In the genomic region with DNA sequence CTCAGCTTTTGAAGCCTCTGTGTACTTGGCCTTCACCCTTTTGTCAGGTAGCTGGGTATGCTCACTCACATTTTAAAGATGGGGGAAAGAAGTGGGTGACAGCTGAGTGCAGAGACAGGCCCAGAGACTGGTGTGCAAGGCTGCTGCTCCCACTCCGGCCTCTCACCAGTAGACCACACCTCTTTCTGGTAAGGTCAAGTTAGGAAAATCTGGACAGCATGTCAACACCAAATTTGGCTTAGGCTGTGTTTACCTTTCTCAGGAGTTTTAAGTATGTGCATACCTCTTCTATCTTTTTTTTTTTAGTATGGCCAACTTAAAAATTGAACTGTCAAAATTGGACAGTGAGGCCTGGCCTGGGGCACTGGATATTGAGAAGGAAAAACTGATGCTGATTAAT, we compare ENCODE assay signal across 24 cellular contexts.
"Had no signal": no experiment of that assay in that cellular context is flagged by ENCODE, and none has a peak within 500 bp of the region (broad histone marks: within the 10 kb centered on the region; RNA-seq: fewer than 3 reads in every experiment).

No MANE protein-coding gene starts in this region.

- ATAC-seq: activated CD8-positive, alpha-beta memory T cell treated with anti-CD3 and anti-CD28 coated beads, Interleukin-2, amount 10 ng/mL, durations not matched to agents 7 days and 5 days; activated CD8-positive, alpha-beta T cell treated with anti-CD3 and anti-CD28 coated beads, Interleukin-2, amount 10 ng/mL, durations not matched to agents 7 days and 5 days; activated naive CD8-positive, alpha-beta T cell treated with anti-CD3 and anti-CD28 coated beads, Interleukin-2, amount 50 U/mL, for 24 hours; naive thymus-derived CD8-positive, alpha-beta T cell; stimulated activated naive B cell treated with anti-CD40 and anti-IgM and Interleukin-4, amounts not matched to agents 10 μg/mL and 1 μg/mL and 100 μg/mL, for 72 hours had no signal

- H3K27ac Mint-ChIP-seq: activated B cell treated with CpG ODN at 0.5 μM for 24 hours; activated CD8-positive, alpha-beta memory T cell treated with anti-CD3 and anti-CD28 coated beads, Interleukin-2, amount 10 ng/mL, durations not matched to agents 7 days and 5 days; activated CD8-positive, alpha-beta T cell treated with anti-CD3 and anti-CD28 coated beads, Interleukin-2, amount 10 ng/mL, durations not matched to agents 7 days and 5 days; activated naive CD4-positive, alpha-beta T cell treated with anti-CD3 and anti-CD28 coated beads, Interleukin-2, amount 50 U/mL, for 24 hours; activated naive CD8-positive, alpha-beta T cell treated with anti-CD3 and anti-CD28 coated beads, Interleukin-2, amount 50 U/mL, for 24 hours; activated T-helper 2 cell treated with anti-CD3 and anti-CD28 coated beads, Interferon-gamma antibody, Interleukin-2, Interleukin-4, amounts not matched to agents 10 μg/mL and 5 μg/mL and 100 μg/mL, durations not matched to agents 14 hours and 24 hours and 36 hours; naive thymus-derived CD8-positive, alpha-beta T cell; neural progenitor cell; stimulated activated naive B cell treated with anti-CD40 and anti-IgM and Interleukin-4, amounts not matched to agents 10 μg/mL and 1 μg/mL and 100 μg/mL, for 72 hours; T-helper 2 cell treated with Interferon-gamma antibody and Interleukin-4, amounts not matched to agents 5 μg/mL and 100 μg/mL, for 36 hours had no signal

- H2AFZ ChIP-seq: neural progenitor cell had no signal

- DNase-seq: activated B cell treated with CpG ODN at 0.5 μM for 24 hours; activated CD8-positive, alpha-beta memory T cell treated with anti-CD3 and anti-CD28 coated beads, Interleukin-2, amount 10 ng/mL, durations not matched to agents 7 days and 5 days; activated CD8-positive, alpha-beta T cell treated with anti-CD3 and anti-CD28 coated beads, Interleukin-2, amount 10 ng/mL, durations not matched to agents 7 days and 5 days; activated naive CD8-positive, alpha-beta T cell treated with anti-CD3 and anti-CD28 coated beads, Interleukin-2, amount 50 U/mL, for 24 hours; activated T-cell treated with anti-CD3 and anti-CD28 coated beads, Interleukin-2, amount 50 U/mL, for 48 hours; dermis blood vessel endothelial cell; effector CD8-positive, alpha-beta T cell; kidney glomerular epithelial cell; left ventricle myocardium inferior; naive thymus-derived CD8-positive, alpha-beta T cell; retina; stimulated activated CD4-positive, alpha-beta T cell treated with anti-CD3 and anti-CD28 coated beads, Interleukin-1b, Interleukin-23, amount 100 ng/mL, for 48 hours; stimulated activated naive B cell treated with anti-CD40 and anti-IgM and Interleukin-4, amounts not matched to agents 10 μg/mL and 1 μg/mL and 100 μg/mL, for 72 hours; stomach; T-helper 1 cell; thyroid gland had no signal

- H3K9me3 ChIP-seq: left ventricle myocardium inferior, stomach, thyroid gland, upper lobe of left lung had no signal

- H3K36me3 Mint-ChIP-seq: activated CD8-positive, alpha-beta memory T cell treated with anti-CD3 and anti-CD28 coated beads, Interleukin-2, amount 10 ng/mL, durations not matched to agents 7 days and 5 days; activated naive CD4-positive, alpha-beta T cell treated with anti-CD3 and anti-CD28 coated beads, Interleukin-2, amount 50 U/mL, for 24 hours; stimulated activated naive B cell treated with anti-CD40 and anti-IgM and Interleukin-4, amounts not matched to agents 10 μg/mL and 1 μg/mL and 100 μg/mL, for 72 hours had no signal

- H3K27ac ChIP-seq: left ventricle myocardium inferior, neural progenitor cell, thyroid gland had no signal

- H3K27me3 Mint-ChIP-seq: activated naive CD4-positive, alpha-beta T cell treated with anti-CD3 and anti-CD28 coated beads, Interleukin-2, amount 50 U/mL, for 24 hours; activated naive CD8-positive, alpha-beta T cell treated with anti-CD3 and anti-CD28 coated beads, Interleukin-2, amount 50 U/mL, for 24 hours; stimulated activated naive B cell treated with anti-CD40 and anti-IgM and Interleukin-4, amounts not matched to agents 10 μg/mL and 1 μg/mL and 100 μg/mL, for 72 hours had no signal

- H3K36me3 ChIP-seq: neural progenitor cell had no signal

- H3K4me3 Mint-ChIP-seq: activated B cell treated with CpG ODN at 0.5 μM for 24 hours; activated CD8-positive, alpha-beta memory T cell treated with anti-CD3 and anti-CD28 coated beads, Interleukin-2, amount 10 ng/mL, durations not matched to agents 7 days and 5 days; activated CD8-positive, alpha-beta T cell treated with anti-CD3 and anti-CD28 coated beads, Interleukin-2, amount 10 ng/mL, durations not matched to agents 7 days and 5 days; activated naive CD4-positive, alpha-beta T cell treated with anti-CD3 and anti-CD28 coated beads, Interleukin-2, amount 50 U/mL, for 24 hours; activated naive CD8-positive, alpha-beta T cell treated with anti-CD3 and anti-CD28 coated beads, Interleukin-2, amount 50 U/mL, for 24 hours; naive thymus-derived CD8-positive, alpha-beta T cell; neural progenitor cell; stimulated activated naive B cell treated with anti-CD40 and anti-IgM and Interleukin-4, amounts not matched to agents 10 μg/mL and 1 μg/mL and 100 μg/mL, for 72 hours; T-helper 2 cell treated with Interferon-gamma antibody and Interleukin-4, amounts not matched to agents 5 μg/mL and 100 μg/mL, for 36 hours had no signal

- H3K27me3 ChIP-seq: neural progenitor cell, stomach, thyroid gland, upper lobe of left lung had no signal

- H3K4me1 ChIP-seq: neural progenitor cell, thyroid gland had no signal

- H3K9me3 Mint-ChIP-seq: activated B cell treated with CpG ODN at 0.5 μM for 24 hours; activated naive CD4-positive, alpha-beta T cell treated with anti-CD3 and anti-CD28 coated beads, Interleukin-2, amount 50 U/mL, for 24 hours; activated naive CD8-positive, alpha-beta T cell treated with anti-CD3 and anti-CD28 coated beads, Interleukin-2, amount 50 U/mL, for 24 hours; activated T-helper 2 cell treated with anti-CD3 and anti-CD28 coated beads, Interferon-gamma antibody, Interleukin-2, Interleukin-4, amounts not matched to agents 10 μg/mL and 5 μg/mL and 100 μg/mL, durations not matched to agents 14 hours and 24 hours and 36 hours; naive thymus-derived CD8-positive, alpha-beta T cell; neural progenitor cell; stimulated activated naive B cell treated with anti-CD40 and anti-IgM and Interleukin-4, amounts not matched to agents 10 μg/mL and 1 μg/mL and 100 μg/mL, for 72 hours; T-helper 2 cell treated with Interferon-gamma antibody and Interleukin-4, amounts not matched to agents 5 μg/mL and 100 μg/mL, for 36 hours had no signal

- H3K4me3 ChIP-seq: left ventricle myocardium inferior, neural progenitor cell, smooth muscle cell, stomach, thyroid gland, upper lobe of left lung had no signal

- H3K4me1 Mint-ChIP-seq: activated B cell treated with CpG ODN at 0.5 μM for 24 hours; activated CD8-positive, alpha-beta memory T cell treated with anti-CD3 and anti-CD28 coated beads, Interleukin-2, amount 10 ng/mL, durations not matched to agents 7 days and 5 days; activated naive CD4-positive, alpha-beta T cell treated with anti-CD3 and anti-CD28 coated beads, Interleukin-2, amount 50 U/mL, for 24 hours; activated naive CD8-positive, alpha-beta T cell treated with anti-CD3 and anti-CD28 coated beads, Interleukin-2, amount 50 U/mL, for 24 hours; neural progenitor cell; stimulated activated naive B cell treated with anti-CD40 and anti-IgM and Interleukin-4, amounts not matched to agents 10 μg/mL and 1 μg/mL and 100 μg/mL, for 72 hours had no signal

- FAIRE-seq: colon, frontal cortex had no signal

- H3K4me2 ChIP-seq: neural progenitor cell, smooth muscle cell had no signal
